In genomic region chrX:86149089-86149488, GRCh38 we compare ENCODE assay signal across 13 cellular contexts. TPM values are rescaled to one million over a fixed set of nuclear protein-coding genes. Genes with fewer than 3 reads are reported as not detected.
DNase-seq lines count a peak whose midpoint lies in the region; ATAC-seq and TF ChIP-seq lines count a peak whose summit lies in the region.
"Had no signal": no experiment of that assay in that cellular context is flagged by ENCODE, and none has a peak within 500 bp of the region (broad histone marks: within the 10 kb centered on the region; RNA-seq: fewer than 3 reads in every experiment).

No MANE protein-coding gene starts in this region.

- H2AFZ ChIP-seq in parathyroid adenoma: no peak overlapping the region

- H3K36me3 Mint-ChIP-seq in CD8-positive, alpha-beta memory T cell: no peaks in the 10 kb centered on the region

- H3K4me1 Mint-ChIP-seq in CD8-positive, alpha-beta memory T cell: peaks cover 0 to 17% (median 7%) of the 10 kb centered on the region in 3 donors

- peaks cover 0 to 9% (median 2%) of the 10 kb centered on the region in 5 donors for H3K9me3 Mint-ChIP-seq in CD8-positive, alpha-beta memory T cell

- peak overlapping the region in 5 of 7 donors; percentile 38 to 76 (median 52) for H3K4me3 Mint-ChIP-seq in CD8-positive, alpha-beta memory T cell

- peak overlapping the region; percentile 71 for H3K4me2 ChIP-seq in parathyroid adenoma (ENCODE audit: low read length)

- no peaks in the 10 kb centered on the region for H3K4me1 ChIP-seq in CD8-positive, alpha-beta memory T cell (ENCODE audit: insufficient read depth, low read length)
- H3K4me1 ChIP-seq in HUES64 (ENCODE audit: insufficient read depth, low read length) (no peaks in the 10 kb centered on the region), endocrine pancreas (ENCODE audit: control insufficient read depth, insufficient read depth, low read length) (no peaks in the 10 kb centered on the region), parathyroid adenoma (no peaks in the 10 kb centered on the region)

- TF ChIP-seq CTCF in parathyroid adenoma (IDR thresholded peaks at IDR 0.05): no peak

- peak overlapping the region in 1 of 8 donors; percentile 8 for H3K27ac Mint-ChIP-seq in CD8-positive, alpha-beta memory T cell

- no peak for ATAC-seq in HG03354 (IDR thresholded peaks at IDR 0.05; ENCODE audit: poor library complexity, severe bottlenecking, unreplicated experiment)

- POLR2A ChIA-PET in CD8-positive, alpha-beta memory T cell (lab: Charles Lee): no interaction called here

- peaks cover 13 to 21% of the 10 kb centered on the region in 2 donors for H3K27me3 Mint-ChIP-seq in CD8-positive, alpha-beta memory T cell

- no peaks in the 10 kb centered on the region for H3K79me2 ChIP-seq in parathyroid adenoma

- 7% methylated on average over 11 of the region's 11 CpGs for WGBS in HUES64

- no peak for DNase-seq in CD8-positive, alpha-beta memory T cell
- DNase-seq in hypothalamus (lab: John Stamatoyannopoulos, UW) (no peak), NCI-H2171 treated with DMSO at 0.1 percent for 48 hours (lab: John Stamatoyannopoulos, UW) (no peak)
- DNase-seq: islet precursor cell, NCI-H2029 treated with DMSO at 0.1 percent for 48 hours, Right ventricle myocardium superior, small intestine had no signal

- H3K27ac ChIP-seq in CD8-positive, alpha-beta memory T cell (ENCODE audit: low read depth, low read length): no peak overlapping the region
- no peak overlapping the region for H3K27ac ChIP-seq in HUES64 (ENCODE audit: low read depth, low read length)
- H3K27ac ChIP-seq in parathyroid adenoma: no peak overlapping the region

- H3K9ac ChIP-seq in HUES64 (ENCODE audit: low read depth, low read length): no peak overlapping the region
- peak overlapping the region; percentile 2 for H3K9ac ChIP-seq in endocrine pancreas (ENCODE audit: control insufficient read depth, insufficient read depth, low read length)
- H3K9ac ChIP-seq in parathyroid adenoma: no peak overlapping the region

- no peak overlapping the region for H3K4me3 ChIP-seq in CD8-positive, alpha-beta memory T cell (ENCODE audit: low read length)
- H3K4me3 ChIP-seq in HUES64 (ENCODE audit: low read length) (peak overlapping the region; percentile 67), endocrine pancreas (ENCODE audit: control insufficient read depth, insufficient read depth, low read length) (peak overlapping the region; percentile 85), parathyroid adenoma (ENCODE audit: low read depth, low read length) (no peak overlapping the region)

- CTCF ChIA-PET in CD8-positive, alpha-beta memory T cell (lab: Charles Lee): no interaction called here

- no peaks in the 10 kb centered on the region for H3K27me3 ChIP-seq in CD8-positive, alpha-beta memory T cell (ENCODE audit: insufficient read depth, low read length, poor library complexity, severe bottlenecking)
- peaks cover 42% of the 10 kb centered on the region for H3K27me3 ChIP-seq in HUES64 (ENCODE audit: insufficient read depth, low read length)
- peaks cover 4% of the 10 kb centered on the region for H3K27me3 ChIP-seq in endocrine pancreas (ENCODE audit: control insufficient read depth, insufficient read depth, low read length)
- no peaks in the 10 kb centered on the region for H3K27me3 ChIP-seq in parathyroid adenoma (ENCODE audit: control insufficient read depth, insufficient read depth, low read length)

- H3K9me3 ChIP-seq in CD8-positive, alpha-beta memory T cell (ENCODE audit: low read length): no peaks in the 10 kb centered on the region
- H3K9me3 ChIP-seq in HUES64 (ENCODE audit: insufficient read depth, low read depth, low read length): no peaks in the 10 kb centered on the region
- H3K9me3 ChIP-seq in endocrine pancreas (ENCODE audit: control insufficient read depth, low read length): no peaks in the 10 kb centered on the region
- H3K9me3 ChIP-seq in parathyroid adenoma (ENCODE audit: control insufficient read depth, low read length): no peaks in the 10 kb centered on the region

- no peaks in the 10 kb centered on the region for H3K36me3 ChIP-seq in CD8-positive, alpha-beta memory T cell (ENCODE audit: insufficient read depth, low read length)
- no peaks in the 10 kb centered on the region for H3K36me3 ChIP-seq in HUES64 (ENCODE audit: insufficient read depth, low read length)
- no peaks in the 10 kb centered on the region for H3K36me3 ChIP-seq in endocrine pancreas (ENCODE audit: control insufficient read depth, insufficient read depth, low read length)
- H3K36me3 ChIP-seq in parathyroid adenoma (ENCODE audit: control insufficient read depth, insufficient read depth, low read length): no peaks in the 10 kb centered on the region

RNA-seq across cellular contexts. Expression of gene DACH2, which starts 0.8 kb away (rescaled TPM):
- total RNA-seq in CD8-positive, alpha-beta memory T cell: not detected
- not detected for polyA plus RNA-seq in CD8-positive, alpha-beta memory T cell
- polyA plus RNA-seq in HUES64 (2013, experiment 1 of 2): 1.4 TPM
- 1.3 TPM for polyA plus RNA-seq in HUES64 (2013, experiment 2 of 2)
- total RNA-seq: Daoy, dermis microvascular lymphatic vessel endothelial cell, Right ventricle myocardium superior had no signal

Comparison
In these comparisons a context has a peak if more than half of its experiments do, and no peak if none do; other contexts are left out.
1. H3K4me3 ChIP-seq: peak in HUES64 (single experiment) and endocrine pancreas (single experiment); none in CD8-positive, alpha-beta memory T cell (single experiment) and parathyroid adenoma (single experiment).